1 cellular context compared by ENCODE assay signal in the genomic region with DNA sequence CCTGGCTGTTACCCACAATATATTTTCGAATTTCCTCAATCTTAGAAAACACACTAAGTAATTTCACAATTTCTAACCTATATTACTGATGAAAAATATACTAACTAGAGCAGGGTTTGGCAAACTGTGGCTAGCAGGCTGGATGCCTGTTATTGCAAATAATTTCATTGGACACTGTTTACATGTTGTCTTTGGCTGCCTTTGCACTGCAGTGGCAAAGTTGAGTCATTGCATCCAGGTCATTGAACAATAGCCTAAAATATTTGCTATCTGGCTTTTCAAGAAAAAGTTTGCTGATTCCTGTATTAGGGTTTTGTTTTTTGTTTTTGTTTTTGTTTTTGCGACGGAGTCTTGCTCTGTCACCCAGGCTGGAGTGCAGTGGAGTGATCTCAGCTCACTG.
TF ChIP-seq lines count a peak whose summit lies in the region.

No MANE protein-coding gene starts in this region.

TF ChIP-seq in A549, 52 proteins besides CTCF, POLR2A, EP300 and RAD21:
- TF ChIP-seq REST (IDR thresholded peaks at IDR 0.05) (no peak), HDAC2 (IDR thresholded peaks at IDR 0.05) (no peak), CBX8 (IDR thresholded peaks at IDR 0.05) (no peak), FOSL2 (IDR thresholded peaks at IDR 0.05) (no peak), FOSL2 (CRISPR knock-in tag; IDR thresholded peaks at IDR 0.05) (peak; percentile 48), CHD2 (IDR thresholded peaks at IDR 0.05; ENCODE audit: low read length, partially characterized antibody) (no peak), GATA3 (IDR thresholded peaks at IDR 0.05; ENCODE audit: borderline replicate concordance) (no peak), NPAS2 (CRISPR knock-in tag; IDR thresholded peaks at IDR 0.05; ENCODE audit: borderline replicate concordance) (no peak), HOXB5 (CRISPR knock-in tag; IDR thresholded peaks at IDR 0.05) (no peak), JUNB (IDR thresholded peaks at IDR 0.05) (no peak)
